Comparison of ENCODE assay signal across 22 cellular contexts in the genomic region with DNA sequence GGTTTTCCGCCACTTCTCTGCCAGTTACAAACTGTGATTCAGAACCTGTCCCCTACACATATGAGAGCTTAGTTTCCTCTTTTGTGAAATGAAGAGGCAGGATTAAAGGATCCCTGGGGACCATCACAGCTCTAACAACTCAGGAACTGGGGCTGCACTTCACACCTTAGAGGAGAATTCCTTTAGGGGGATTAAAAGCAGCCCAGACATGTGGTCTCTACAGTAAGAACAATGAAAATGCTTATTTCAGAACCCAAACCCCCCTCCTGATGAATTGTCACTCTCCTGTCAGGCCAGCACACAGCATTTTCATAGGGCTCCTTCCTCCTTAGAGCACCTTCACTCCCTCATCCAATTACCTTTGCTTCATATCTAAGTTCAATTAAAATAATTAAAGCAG.
A peak's percentile ranks its signal among the peaks of the same experiment; 100 is the strongest.
DNase-seq lines count a peak whose midpoint lies in the region; ATAC-seq, FAIRE-seq and TF ChIP-seq lines count a peak whose summit lies in the region.
"Had no signal": no experiment of that assay in that cellular context is flagged by ENCODE, and none has a peak within 500 bp of the region (broad histone marks: within the 10 kb centered on the region; RNA-seq: fewer than 3 reads in every experiment).

No MANE protein-coding gene starts in this region.

- no peak overlapping the region for H2BK20ac ChIP-seq in H1 (ENCODE audit: low read length)

- no peak overlapping the region for H4K91ac ChIP-seq in H1 (replicated peaks; ENCODE audit: insufficient read length, low read length)

- intact Hi-C loops in left ventricle myocardium inferior (cut with micrococcal nuclease): no loop called here

- no peaks in the 10 kb centered on the region for H3K79me2 ChIP-seq in H1 (ENCODE audit: control insufficient read depth in 1 of 2, insufficient read depth in 2 of 2, low read length in 2 of 2)

- no peaks in the 10 kb centered on the region for H3K79me1 ChIP-seq in H1 (ENCODE audit: low read depth, low read length)

- no peak overlapping the region for H3K56ac ChIP-seq in H1 (replicated peaks; ENCODE audit: insufficient read length, low read depth, low read length)

- FAIRE-seq in H1 (lab: Jason Lieb, UNC): peak; percentile 50
- FAIRE-seq: astrocyte, GM12878 had no signal

- no peak overlapping the region for H2AFZ ChIP-seq in H1 (ENCODE audit: low read length)

- POLR2A ChIA-PET in H1 (lab: Charles Lee; ENCODE audit: partially characterized antibody): no interaction called here

- no peak overlapping the region for H2BK120ac ChIP-seq in H1 (replicated peaks; ENCODE audit: low read depth, low read length)

- H3K4me2 ChIP-seq in H1 (ENCODE audit: insufficient read depth in 1 of 2, low read depth in 2 of 2, low read length in 2 of 2): no peak overlapping the region

- TF ChIP-seq EP300 in H1 (IDR thresholded peaks at IDR 0.05; ENCODE audit: borderline replicate concordance in 1 of 2, low read depth in 2 of 2, low read length in 2 of 2): no peak

- H3K9ac ChIP-seq in H1 (replicated peaks in 1 of 4; ENCODE audit: extremely low read depth in 1 of 4, low read depth in 3 of 4, low read length in 3 of 4): no peak overlapping the region

- H3K4me3 Mint-ChIP-seq in memory B cell: no peak overlapping the region
- H3K4me3 Mint-ChIP-seq: T-helper 2 cell treated with Interferon-gamma antibody and Interleukin-4, amounts not matched to agents 5 μg/mL and 100 μg/mL, for 36 hours had no signal

- H3K27me3 ChIP-seq in HAP-1 (ENCODE audit: low read depth) (peaks cover 8% of the 10 kb centered on the region; the same call in 1 of the 2 replicates), H1 (replicated peaks in 1 of 4; ENCODE audit: control insufficient read depth in 3 of 4, extremely low read depth in 1 of 4, insufficient read depth in 3 of 4, low read length in 3 of 4) (no peaks in the 10 kb centered on the region; a peak in 1 of 7 replicates), BE2C (no peaks in the 10 kb centered on the region), left ventricle myocardium inferior (ENCODE audit: low read depth) (peaks cover 15% of the 10 kb centered on the region)
- H3K27me3 ChIP-seq: transverse colon had no signal

- H3K36me3 ChIP-seq in HAP-1 (replicated peaks) (no peaks in the 10 kb centered on the region), H1 (ENCODE audit: control insufficient read depth in 2 of 4, insufficient read depth in 4 of 4, low read length in 3 of 4) (no peaks in the 10 kb centered on the region), BE2C (no peaks in the 10 kb centered on the region), left ventricle myocardium inferior (no peaks in the 10 kb centered on the region)
- H3K36me3 ChIP-seq: transverse colon had no signal

- no peak overlapping the region for H2BK5ac ChIP-seq in H1 (ENCODE audit: low read depth, low read length)

- H3K18ac ChIP-seq in H1 (ENCODE audit: extremely low read depth, low read length): no peak overlapping the region

- DNase-seq in HAP-1 (ENCODE audit: low spot score in 2 of 2) (peak; percentile 17 to 35), NCI-H524 treated with DMSO at 0.1 percent for 48 hours (lab: John Stamatoyannopoulos, UW) (peak; percentile 73), H1 (ENCODE audit: low read depth in 1 of 2, low spot score in 2 of 2) (no peak), memory B cell (ENCODE audit: low spot score in 2 of 2) (no peak), ACHN (no peak), BE2C (no peak), left ventricle myocardium inferior (no peak)
- DNase-seq: activated CD4-positive, alpha-beta T cell treated with anti-CD3 and anti-CD28 coated beads for 48 hours; activated CD8-positive, alpha-beta memory T cell treated with anti-CD3 and anti-CD28 coated beads for 24 hours; activated effector memory CD4-positive, alpha-beta T cell treated with anti-CD3 and anti-CD28 coated beads, Interleukin-2, amount 50 U/mL, for 16 hours; central memory CD4-positive, alpha-beta T cell; NCI-H1092; NCI-H2029; NK-92 treated with Interleukin-12 subunit alpha and Interleukin-12 subunit beta, amount 100 ng/mL, for 24 hours; right cardiac atrium; SHP77 treated with DMSO at 0.1 percent for 48 hours; stimulated activated CD4-positive, alpha-beta T cell treated with anti-CD3 and anti-CD28 coated beads, Interleukin-2, amount 100 ng/mL, for 24 hours; transverse colon had no signal

- in situ Hi-C loops in HAP-1 (cut with MboI; ENCODE audit: low sequenced_read_pairs): no loop called here
- in situ Hi-C loops in ACHN (cut with HindIII; ENCODE audit: low pct_ligation_motif_present, low pct_unique_long_range_greater_than_20kb, low sequenced_read_pairs): no loop called here

- no peaks in the 10 kb centered on the region for H4K20me1 ChIP-seq in H1 (replicated peaks in 1 of 2; ENCODE audit: control insufficient read depth in 1 of 2, insufficient read depth in 2 of 2, low read length in 2 of 2)

- H2BK12ac ChIP-seq in H1 (ENCODE audit: low read depth, low read length): no peak overlapping the region

- H3K27me3 Mint-ChIP-seq in memory B cell: peaks cover 8% of the 10 kb centered on the region

- H3K4me3 ChIP-seq in HAP-1: no peak overlapping the region
- H3K4me3 ChIP-seq in H1 (ENCODE audit: extremely low read depth in 1 of 4, insufficient read depth in 2 of 4, low read depth in 3 of 4, low read length in 4 of 4): no peak overlapping the region
- no peak overlapping the region for H3K4me3 ChIP-seq in BE2C (ENCODE audit: low read depth, low read length)
- no peak overlapping the region for H3K4me3 ChIP-seq in left ventricle myocardium inferior
- H3K4me3 ChIP-seq: GM12878, transverse colon had no signal

- no peak overlapping the region for H3K23ac ChIP-seq in H1 (ENCODE audit: insufficient read length)

- 93% methylated on average over 1 of the region's 1 CpG; no CpG with 5 or more reads in 1 of the 2 experiments for WGBS in H1 (ENCODE audit: extremely low coverage in 1 of 2, insufficient coverage in 1 of 2, insufficient read length in 1 of 2, insufficient replicate concordance in 2 of 2, low coverage in 1 of 2, low lambda C conversion rate in 2 of 2, missing lambda C conversion rate in 1 of 2), 2 experiments

- H3K9me3 ChIP-seq in HAP-1 (no peaks in the 10 kb centered on the region), H1 (ENCODE audit: insufficient read depth in 2 of 2, low read depth in 1 of 2, low read length in 1 of 2) (no peaks in the 10 kb centered on the region), BE2C (no peaks in the 10 kb centered on the region), left ventricle myocardium inferior (replicated peaks) (no peaks in the 10 kb centered on the region)
- H3K9me3 ChIP-seq: transverse colon had no signal

- H4K5ac ChIP-seq in H1 (ENCODE audit: insufficient read length, low read depth, low read length): no peak overlapping the region

- H3K4me1 Mint-ChIP-seq in memory B cell: no peaks in the 10 kb centered on the region

- TF ChIP-seq CTCF in H1 (IDR thresholded peaks at IDR 0.05; ENCODE audit: control extremely low read depth in 1 of 3, insufficient read depth in 1 of 3, low read depth in 1 of 3, low read length in 3 of 3) (no peak), BE2C (IDR thresholded peaks at IDR 0.05; ENCODE audit: low read depth, low read length) (no peak), left ventricle myocardium inferior (IDR thresholded peaks at IDR 0.05; ENCODE audit: borderline replicate concordance) (no peak)

- H3K23me2 ChIP-seq in H1 (ENCODE audit: low read depth, low read length): no peaks in the 10 kb centered on the region

- H3K36me3 Mint-ChIP-seq in memory B cell: no peaks in the 10 kb centered on the region

- no peak overlapping the region for H3K4ac ChIP-seq in H1 (replicated peaks; ENCODE audit: insufficient read length, low read depth, low read length)

- no peak overlapping the region for H2BK15ac ChIP-seq in H1 (ENCODE audit: low read length)

- no peaks in the 10 kb centered on the region for H3K4me1 ChIP-seq in HAP-1
- H3K4me1 ChIP-seq in H1 (replicated peaks in 1 of 4; ENCODE audit: control insufficient read depth in 3 of 4, insufficient read depth in 4 of 4, low read length in 3 of 4): peaks cover 0 to 2% (median 0%) of the 10 kb centered on the region in 4 experiments; a peak in 3 of 7 replicates
- no peaks in the 10 kb centered on the region for H3K4me1 ChIP-seq in BE2C
- H3K4me1 ChIP-seq in left ventricle myocardium inferior: no peaks in the 10 kb centered on the region
- H3K4me1 ChIP-seq: transverse colon had no signal

- H2AK5ac ChIP-seq in H1 (ENCODE audit: low read depth, low read length): no peak overlapping the region

- TF ChIP-seq RAD21 in H1 (IDR thresholded peaks at IDR 0.05 in 1 of 2, conservative IDR thresholded peaks at IDR 0.05 in 1 of 2; ENCODE audit: low read depth in 2 of 2, low read length in 2 of 2): no peak

- H3K27ac ChIP-seq in H1 (ENCODE audit: low read depth, low read length): no peak overlapping the region
- H3K27ac ChIP-seq in left ventricle myocardium inferior (replicated peaks): no peak overlapping the region
- H3K27ac ChIP-seq: C4-2B, transverse colon had no signal

- no peaks in the 10 kb centered on the region for H3K9me3 Mint-ChIP-seq in memory B cell
- H3K9me3 Mint-ChIP-seq: T-helper 2 cell treated with Interferon-gamma antibody and Interleukin-4, amounts not matched to agents 5 μg/mL and 100 μg/mL, for 36 hours had no signal

- H3K14ac ChIP-seq in H1 (ENCODE audit: insufficient read length): no peak overlapping the region

- ATAC-seq in memory B cell (ENCODE audit: low read depth): no peak
- ATAC-seq: GM12878, right cardiac atrium had no signal

- peak overlapping the region; percentile 24 for H3K27ac Mint-ChIP-seq in memory B cell
- H3K27ac Mint-ChIP-seq: T-helper 2 cell treated with Interferon-gamma antibody and Interleukin-4, amounts not matched to agents 5 μg/mL and 100 μg/mL, for 36 hours had no signal

- CTCF ChIA-PET in H1 (lab: Charles Lee; ENCODE audit: partially characterized antibody): interaction anchor here (1.4 to 2.2 kb wide), 3 partner anchors 16 to 179 kb away, joined by 3 to 16 read pairs (median 5); no protein-coding TSS in a partner anchor

- TF ChIP-seq POLR2A in H1 (IDR thresholded peaks at IDR 0.05; ENCODE audit: control extremely low read depth in 1 of 2, low read depth in 2 of 2, low read length in 2 of 2): no peak

- H4K8ac ChIP-seq in H1 (ENCODE audit: extremely low read depth, insufficient read depth, low read length): no peak overlapping the region

TF ChIP-seq in H1, 55 proteins besides CTCF, POLR2A, EP300 and RAD21:
- TF ChIP-seq, protein P1, sequence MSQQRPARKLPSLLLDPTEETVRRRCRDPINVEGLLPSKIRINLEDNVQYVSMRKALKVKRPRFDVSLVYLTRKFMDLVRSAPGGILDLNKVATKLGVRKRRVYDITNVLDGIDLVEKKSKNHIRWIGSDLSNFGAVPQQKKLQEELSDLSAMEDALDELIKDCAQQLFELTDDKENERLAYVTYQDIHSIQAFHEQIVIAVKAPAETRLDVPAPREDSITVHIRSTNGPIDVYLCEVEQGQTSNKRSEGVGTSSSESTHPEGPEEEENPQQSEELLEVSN (IDR thresholded peaks at IDR 0.05): peak; percentile 84
- no peak for TF ChIP-seq TCF12 (IDR thresholded peaks at IDR 0.05; ENCODE audit: low read depth, low read length)
- TF ChIP-seq, protein P2, sequence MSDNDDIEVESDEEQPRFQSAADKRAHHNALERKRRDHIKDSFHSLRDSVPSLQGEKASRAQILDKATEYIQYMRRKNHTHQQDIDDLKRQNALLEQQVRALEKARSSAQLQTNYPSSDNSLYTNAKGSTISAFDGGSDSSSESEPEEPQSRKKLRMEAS (IDR thresholded peaks at IDR 0.05): peak; percentile 71

Comparison
In these comparisons a context has a peak if more than half of its experiments do, and no peak if none do; other contexts are left out.
1. DNase-seq: peak in HAP-1 (2 of 2) and NCI-H524 treated with DMSO at 0.1 percent for 48 hours (single experiment); none in H1 (0 of 2), memory B cell (0 of 2), ACHN (single experiment), BE2C (single experiment) and left ventricle myocardium inferior (single experiment).